In the genomic region with DNA sequence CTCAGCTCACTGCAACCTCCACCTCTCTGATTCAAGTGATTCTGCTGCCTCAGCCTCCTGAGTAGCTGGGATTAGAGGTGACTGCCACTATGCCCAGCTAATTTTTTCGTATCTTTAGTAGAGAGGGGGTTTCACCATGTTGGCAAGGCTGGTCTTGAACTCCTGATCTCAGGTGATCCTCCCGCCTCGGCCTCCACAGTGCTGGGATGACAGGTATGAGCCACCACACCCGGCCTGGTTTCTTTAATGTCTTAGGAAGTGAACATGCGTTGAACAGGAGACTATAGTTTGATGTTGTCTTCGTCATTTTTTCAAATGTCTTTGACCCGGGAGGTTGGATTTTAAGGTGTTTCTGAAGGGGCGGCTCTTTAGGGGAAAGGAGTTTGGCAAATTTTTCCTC, we compare ENCODE assay signal across 15 cellular contexts.
DNase-seq lines count a peak whose midpoint lies in the region; ATAC-seq, FAIRE-seq and TF ChIP-seq lines count a peak whose summit lies in the region.
"Had no signal": no experiment of that assay in that cellular context is flagged by ENCODE, and none has a peak within 500 bp of the region (broad histone marks: within the 10 kb centered on the region; RNA-seq: fewer than 3 reads in every experiment).

No MANE protein-coding gene starts in this region.

- H3K79me2 ChIP-seq in HepG2 (ENCODE audit: insufficient read depth, low read length) = no peaks in the 10 kb centered on the region
- peaks cover 11% of the 10 kb centered on the region for H3K79me2 ChIP-seq in hepatocyte
- H3K79me2 ChIP-seq in neural progenitor cell (ENCODE audit: low read depth) = no peaks in the 10 kb centered on the region

- DNase-seq in HepG2 (ENCODE audit: low spot score) = no peak
- DNase-seq in right lobe of liver = no peak
- DNase-seq in hepatocyte (ENCODE audit: low spot score) = no peak
- no peak for DNase-seq in transverse colon
- DNase-seq in ovary = no peak
- DNase-seq in neural progenitor cell (ENCODE audit: low spot score) = no peak
- DNase-seq: CD4-positive, CD25-positive, alpha-beta regulatory T cell; DMS79; HCEC 1CT had no signal

- H3K9me3 ChIP-seq in HepG2 (ENCODE audit: low read length) (peaks cover 9% of the 10 kb centered on the region), right lobe of liver (peaks cover 0 to 5% (median 0%) of the 10 kb centered on the region in 4 donors), hepatocyte (ENCODE audit: low read depth) (peaks cover 6% of the 10 kb centered on the region), mucosa of rectum (ENCODE audit: control insufficient read depth in 2 of 2, low read length in 2 of 2) (peaks cover 5 to 7% of the 10 kb centered on the region in 2 donors), transverse colon (peaks cover 5% of the 10 kb centered on the region in 2 donors), ovary (peaks cover 0 to 6% of the 10 kb centered on the region in 2 donors), neural progenitor cell (ENCODE audit: low read depth) (peaks cover 10% of the 10 kb centered on the region)

- H3K4me1 Mint-ChIP-seq in neural progenitor cell = peaks cover 25% of the 10 kb centered on the region
- H3K4me1 Mint-ChIP-seq: CD4-positive, CD25-positive, alpha-beta regulatory T cell had no signal

- H3K4me3 ChIP-seq in HepG2 (replicated peaks in 1 of 3; ENCODE audit: insufficient read depth in 1 of 3, low read depth in 2 of 3, low read length in 3 of 3) = no peak overlapping the region
- H3K4me3 ChIP-seq in right lobe of liver = no peak overlapping the region
- no peak overlapping the region for H3K4me3 ChIP-seq in hepatocyte
- H3K4me3 ChIP-seq in mucosa of rectum (ENCODE audit: low read length in 2 of 2) = peak overlapping the region; percentile 13 to 46
- no peak overlapping the region for H3K4me3 ChIP-seq in transverse colon
- no peak overlapping the region for H3K4me3 ChIP-seq in ovary
- H3K4me3 ChIP-seq in neural progenitor cell = no peak overlapping the region
- H3K4me3 ChIP-seq: BLaER1 treated with 17β-estradiol and CSF1 and Interleukin-3, amounts not matched to agents 10 nM and 100 nM had no signal

- H3K4me3 Mint-ChIP-seq in neural progenitor cell = no peak overlapping the region
- H3K4me3 Mint-ChIP-seq: CD4-positive, CD25-positive, alpha-beta regulatory T cell had no signal

- CTCF ChIA-PET in HepG2 (lab: Yijun Ruan, JAX; ENCODE audit: low intra/inter-chr PET ratio, low total read pairs) = no interaction called here

- H2AFZ ChIP-seq in HepG2 (ENCODE audit: low read length) (no peak overlapping the region), hepatocyte (no peak overlapping the region), neural progenitor cell (replicated peaks) (no peak overlapping the region)

- H3K27ac ChIP-seq in HepG2 (ENCODE audit: extremely low read length, insufficient read depth, low read length) (peak overlapping the region; percentile 33), right lobe of liver (no peak overlapping the region), hepatocyte (peak overlapping the region; percentile 89), mucosa of rectum (ENCODE audit: low read depth in 2 of 2, low read length in 2 of 2) (peak overlapping the region; percentile 31 to 54), transverse colon (peak overlapping the region; percentile 36 to 62 (median 44)), ovary (no peak overlapping the region), neural progenitor cell (no peak overlapping the region)
- H3K27ac ChIP-seq: 22Rv1; BLaER1 treated with 17β-estradiol and CSF1 and Interleukin-3, amounts not matched to agents 10 nM and 100 nM had no signal

- H3K4me1 ChIP-seq in HepG2 (ENCODE audit: insufficient read depth, low read length) (peaks cover 22% of the 10 kb centered on the region), right lobe of liver (peaks cover 0 to 10% (median 2%) of the 10 kb centered on the region in 4 donors), hepatocyte (ENCODE audit: insufficient read depth) (peaks cover 8% of the 10 kb centered on the region), mucosa of rectum (ENCODE audit: control insufficient read depth in 2 of 2, insufficient read depth in 2 of 2, low read length in 2 of 2) (peaks cover 2 to 6% of the 10 kb centered on the region in 2 donors), transverse colon (peaks cover 0 to 13% (median 9%) of the 10 kb centered on the region in 4 donors), ovary (ENCODE audit: insufficient read depth) (no peaks in the 10 kb centered on the region), neural progenitor cell (peaks cover 3% of the 10 kb centered on the region)

- POLR2A ChIA-PET in HepG2 (lab: Yijun Ruan, JAX) = no interaction called here

- in situ Hi-C loops in HepG2 (cut with HindIII; ENCODE audit: extremely low pct_ligation_motif_present, low pct_unique_long_range_greater_than_20kb) (no loop called here), transverse colon (cut with MboI; ENCODE audit: low pct_ligation_motif_present in 1 of 4, low pct_unique_long_range_greater_than_20kb in 1 of 4, low sequenced_read_pairs in 3 of 4) (no loop called here)

- TF ChIP-seq CTCF in HepG2 (CRISPR knock-in tag; IDR thresholded peaks at IDR 0.05) (no peak), right lobe of liver (IDR thresholded peaks at IDR 0.05) (no peak), hepatocyte (IDR thresholded peaks at IDR 0.05; ENCODE audit: poor library complexity) (no peak), transverse colon (IDR thresholded peaks at IDR 0.05) (no peak), ovary (IDR thresholded peaks at IDR 0.05) (no peak), neural progenitor cell (IDR thresholded peaks at IDR 0.05) (no peak)

- H3K4me2 ChIP-seq in HepG2 (ENCODE audit: low read depth, low read length) (no peak overlapping the region), hepatocyte (peak overlapping the region; percentile 60), neural progenitor cell (no peak overlapping the region)
- H3K4me2 ChIP-seq: BLaER1 treated with 17β-estradiol and CSF1 and Interleukin-3, amounts not matched to agents 10 nM and 100 nM had no signal

- H3K36me3 ChIP-seq in HepG2 (replicated peaks in 1 of 2; ENCODE audit: control insufficient read depth in 1 of 2, insufficient read depth in 2 of 2, low read length in 2 of 2) (peaks cover 2 to 10% of the 10 kb centered on the region in 2 experiments; a peak in 2 of 5 replicates), right lobe of liver (peaks cover 0 to 10% (median 2%) of the 10 kb centered on the region in 4 donors), hepatocyte (replicated peaks; ENCODE audit: insufficient read depth, low read depth) (peaks cover 5% of the 10 kb centered on the region), mucosa of rectum (ENCODE audit: control insufficient read depth in 2 of 2, insufficient read depth in 2 of 2, low read length in 2 of 2) (peaks cover 14 to 15% of the 10 kb centered on the region in 2 donors), transverse colon (peaks cover 0 to 18% (median 10%) of the 10 kb centered on the region in 4 donors), ovary (no peaks in the 10 kb centered on the region), neural progenitor cell (peaks cover 11% of the 10 kb centered on the region)

- H3K27me3 Mint-ChIP-seq in neural progenitor cell (ENCODE audit: insufficient read depth, low read depth) = no peaks in the 10 kb centered on the region
- H3K27me3 Mint-ChIP-seq: CD4-positive, CD25-positive, alpha-beta regulatory T cell had no signal

- TF ChIP-seq RAD21 in HepG2 (CRISPR knock-in tag; IDR thresholded peaks at IDR 0.05) = no peak

- H3K36me3 Mint-ChIP-seq in neural progenitor cell = peaks cover 15% of the 10 kb centered on the region

- ATAC-seq in HepG2 (no peak), right lobe of liver (no peak), GM21526 (IDR thresholded peaks at IDR 0.05; ENCODE audit: low FRiP score, unreplicated experiment) (no peak)

- H3F3A ChIP-seq in neural progenitor cell (ENCODE audit: low read depth) = no peaks in the 10 kb centered on the region

- H3K9me3 Mint-ChIP-seq in neural progenitor cell = peaks cover 13% of the 10 kb centered on the region

- H4K20me1 ChIP-seq in HepG2 (ENCODE audit: insufficient read depth, low read length) = 0 out of 2 replicates have a peak, but pooled peaks cover 4% of the 10 kb centered on the region
- H4K20me1 ChIP-seq in hepatocyte (ENCODE audit: insufficient read depth, poor library complexity, severe bottlenecking) = no peaks in the 10 kb centered on the region
- H4K20me1 ChIP-seq in neural progenitor cell (ENCODE audit: low read depth) = no peaks in the 10 kb centered on the region
- H4K20me1 ChIP-seq: BLaER1 treated with 17β-estradiol and CSF1 and Interleukin-3, amounts not matched to agents 10 nM and 100 nM had no signal

- no peak for FAIRE-seq in HepG2 (lab: Jason Lieb, UNC)
- FAIRE-seq: G401.6, GM12891 had no signal

- TF ChIP-seq POLR2A in HepG2 (IDR thresholded peaks at IDR 0.05; ENCODE audit: insufficient read depth in 1 of 2, low read depth in 2 of 2, low read length in 2 of 2) (no peak), right lobe of liver (IDR thresholded peaks at IDR 0.05) (no peak), transverse colon (IDR thresholded peaks at IDR 0.05) (no peak), ovary (IDR thresholded peaks at IDR 0.05) (no peak)

- no peak overlapping the region for H3K9ac ChIP-seq in HepG2 (ENCODE audit: insufficient read depth, low read depth, low read length)
- H3K9ac ChIP-seq in mucosa of rectum (ENCODE audit: low read depth in 1 of 2, low read length in 2 of 2) = no peak overlapping the region
- H3K9ac ChIP-seq in neural progenitor cell = no peak overlapping the region
- H3K9ac ChIP-seq: BLaER1 treated with 17β-estradiol and CSF1 and Interleukin-3, amounts not matched to agents 10 nM and 100 nM had no signal

- TF ChIP-seq EP300 in HepG2 (IDR thresholded peaks at IDR 0.05; ENCODE audit: low read depth in 2 of 2, low read length in 2 of 2) = no peak
- TF ChIP-seq EP300 in HepG2 (CRISPR knock-in tag; IDR thresholded peaks at IDR 0.05; ENCODE audit: borderline replicate concordance) = no peak
- no peak for TF ChIP-seq EP300 in transverse colon (IDR thresholded peaks at IDR 0.05; ENCODE audit: low read depth)
- TF ChIP-seq EP300 in ovary (IDR thresholded peaks at IDR 0.05) = no peak

- H3K9me2 ChIP-seq in hepatocyte (replicated peaks; ENCODE audit: insufficient read depth) = no peaks in the 10 kb centered on the region

- H3K27me3 ChIP-seq in HepG2 (ENCODE audit: control insufficient read depth in 1 of 2, insufficient read depth in 2 of 2, low read length in 2 of 2) (no peaks in the 10 kb centered on the region), right lobe of liver (no peaks in the 10 kb centered on the region), hepatocyte (no peaks in the 10 kb centered on the region), mucosa of rectum (ENCODE audit: control insufficient read depth in 2 of 2, insufficient read depth in 2 of 2, low read length in 2 of 2) (no peaks in the 10 kb centered on the region), transverse colon (no peaks in the 10 kb centered on the region), ovary (no peaks in the 10 kb centered on the region), neural progenitor cell (no peaks in the 10 kb centered on the region)
- H3K27me3 ChIP-seq: BLaER1 treated with 17β-estradiol and CSF1 and Interleukin-3, amounts not matched to agents 10 nM and 100 nM had no signal

- intact Hi-C loops in HepG2 (cut with micrococcal nuclease; ENCODE audit: unreplicated experiment) = no loop called here
- intact Hi-C loops in right lobe of liver (cut with DNase I) = no loop called here
- intact Hi-C loops in transverse colon (cut with DNase I; ENCODE audit: low total_unique reads) = no loop called here
- intact Hi-C loops in ovary (cut with DNase I) = no loop called here

- H3K27ac Mint-ChIP-seq in neural progenitor cell = no peak overlapping the region

- WGBS in HepG2 (ENCODE audit: low lambda C conversion rate) = 95% methylated on average over 8 of the region's 8 CpGs
- WGBS in right lobe of liver (ENCODE audit: insufficient coverage, low coverage, low lambda C conversion rate, missing lambda C conversion rate) = 98% methylated on average over 8 of the region's 8 CpGs
- WGBS in hepatocyte (ENCODE audit: low lambda C conversion rate, missing lambda C conversion rate) = 91% methylated on average over 8 of the region's 8 CpGs
- 78 to 83% methylated on average over 5 to 8 of the region's 8 CpGs for WGBS in transverse colon (ENCODE audit: low coverage in 1 of 2), 2 donors
- 94 to 95% (median 95%) methylated on average over 8 of the region's 8 CpGs for WGBS in ovary, 3 donors

- no TSS peak for BruUV-seq in HepG2 (replicated peaks; lab: Mats Ljungman, UMichigan)

Comparison
In these comparisons a context has a peak if more than half of its experiments do, and no peak if none do; other contexts are left out.
1. H3K27ac ChIP-seq: peak in HepG2 (single experiment), hepatocyte (single experiment), mucosa of rectum (2 of 2) and transverse colon (4 of 4); none in right lobe of liver (0 of 3), ovary (0 of 2) and neural progenitor cell (single experiment).
2. H3K4me3 ChIP-seq: peak in mucosa of rectum (2 of 2); none in HepG2 (0 of 3), right lobe of liver (0 of 3), hepatocyte (single experiment), transverse colon (0 of 4), ovary (single experiment) and neural progenitor cell (single experiment).